In genomic region chr12:46214668-46215429, GRCh38 we compare ENCODE assay signal across 8 cellular contexts. TPM values are rescaled to one million over a fixed set of nuclear protein-coding genes. Genes with fewer than 3 reads are reported as not detected.
A peak's percentile ranks its signal among the peaks of the same experiment; 100 is the strongest.
DNase-seq lines count a peak whose midpoint lies in the region; ATAC-seq and TF ChIP-seq lines count a peak whose summit lies in the region.

No MANE protein-coding gene starts in this region.

- intact Hi-C loops in CD14-positive monocyte (cut with micrococcal nuclease) = loop anchor here (5.0 to 10.0 kb wide), 3 partner anchors 52 to 560 kb away; partner anchors contain the start of genes SLC38A1 (in 2 of the 2) and SLC38A2 (in 1 of the 2)

- H3K27ac Mint-ChIP-seq in CD14-positive monocyte = peak overlapping the region; percentile 60 to 97 (median 87)
- peak overlapping the region; percentile 96 to 99 for H3K27ac Mint-ChIP-seq in natural killer cell treated with Interleukin-12 subunit alpha and Interleukin-12 subunit beta and Interleukin-15 and Interleukin-18, amount 100 ng/mL, for 72 hours

- H3K4me1 Mint-ChIP-seq in CD14-positive monocyte = peaks cover 58% of the 10 kb centered on the region
- H3K4me1 Mint-ChIP-seq in natural killer cell treated with Interleukin-12 subunit alpha and Interleukin-12 subunit beta and Interleukin-15 and Interleukin-18, amount 100 ng/mL, for 72 hours (ENCODE audit: low read depth in 2 of 2) = peaks cover 80 to 90% of the 10 kb centered on the region in 2 donors

- peak overlapping the region; percentile 49 to 71 for H3K4me3 Mint-ChIP-seq in CD14-positive monocyte
- peak overlapping the region; percentile 96 for H3K4me3 Mint-ChIP-seq in natural killer cell treated with Interleukin-12 subunit alpha and Interleukin-12 subunit beta and Interleukin-15 and Interleukin-18, amount 100 ng/mL, for 72 hours

- H3K27me3 Mint-ChIP-seq in CD14-positive monocyte (ENCODE audit: low read depth in 3 of 3) = peaks cover 14 to 25% (median 24%) of the 10 kb centered on the region in 3 donors
- no peaks in the 10 kb centered on the region for H3K27me3 Mint-ChIP-seq in natural killer cell treated with Interleukin-12 subunit alpha and Interleukin-12 subunit beta and Interleukin-15 and Interleukin-18, amount 100 ng/mL, for 72 hours

- no peak for DNase-seq in CD14-positive monocyte (ENCODE audit: low spot score)
- peak; percentile 21 to 28 for DNase-seq in Kasumi-1 (lab: John Stamatoyannopoulos, UW)
- DNase-seq in activated T-cell treated with anti-CD3 and anti-CD28 coated beads for 48 hours (ENCODE audit: low read depth) = peak; percentile 70
- DNase-seq in natural killer cell treated with Interleukin-12 subunit alpha and Interleukin-12 subunit beta and Interleukin-15 and Interleukin-18, amount 100 ng/mL, for 72 hours (ENCODE audit: low spot score) = peak; percentile 86
- no peak for DNase-seq in NCI-H82 treated with DMSO at 0.1 percent for 48 hours (lab: John Stamatoyannopoulos, UW; ENCODE audit: unreplicated experiment)
- no peak for DNase-seq in NCI-H446 (lab: John Stamatoyannopoulos, UW)
- DNase-seq in GF-D8 (lab: John Stamatoyannopoulos, UW) = no peak

- no peak for TF ChIP-seq CTCF in CD14-positive monocyte (IDR thresholded peaks at IDR 0.05)

- H3K9me3 Mint-ChIP-seq in CD14-positive monocyte = peaks cover 0 to 4% (median 0%) of the 10 kb centered on the region in 7 donors
- H3K9me3 Mint-ChIP-seq in natural killer cell treated with Interleukin-12 subunit alpha and Interleukin-12 subunit beta and Interleukin-15 and Interleukin-18, amount 100 ng/mL, for 72 hours = no peaks in the 10 kb centered on the region

- ATAC-seq in GM21526 (IDR thresholded peaks at IDR 0.05; ENCODE audit: low FRiP score, unreplicated experiment) = peak; percentile 46
- peak; percentile 95 for ATAC-seq in natural killer cell treated with Interleukin-12 subunit alpha and Interleukin-12 subunit beta and Interleukin-15 and Interleukin-18, amount 100 ng/mL, for 72 hours

- peaks cover 9 to 12% of the 10 kb centered on the region in 2 donors for H3K36me3 Mint-ChIP-seq in CD14-positive monocyte
- H3K36me3 Mint-ChIP-seq in natural killer cell treated with Interleukin-12 subunit alpha and Interleukin-12 subunit beta and Interleukin-15 and Interleukin-18, amount 100 ng/mL, for 72 hours = peaks cover 39% of the 10 kb centered on the region

RNA-seq across cellular contexts. Expression of gene SLC38A1, which starts 54.0 kb away (rescaled TPM):
- polyA plus RNA-seq in CD14-positive monocyte = 1 to 10 TPM; 1.6 to 1.9 TPM
- total RNA-seq in natural killer cell treated with Interleukin-12 subunit alpha and Interleukin-12 subunit beta and Interleukin-15 and Interleukin-18, amount 100 ng/mL, for 72 hours = 100 to 1,000 TPM; 142 to 169 TPM

Comparison
In these comparisons a context has a peak if more than half of its experiments do, and no peak if none do; other contexts are left out.
1. DNase-seq: peak in Kasumi-1 (2 of 2), activated T-cell treated with anti-CD3 and anti-CD28 coated beads for 48 hours (single experiment) and natural killer cell treated with Interleukin-12 subunit alpha and Interleukin-12 subunit beta and Interleukin-15 and Interleukin-18, amount 100 ng/mL, for 72 hours (single experiment); none in CD14-positive monocyte (single experiment), NCI-H82 treated with DMSO at 0.1 percent for 48 hours (single experiment), NCI-H446 (0 of 2) and GF-D8 (single experiment).